11 cellular contexts compared by ENCODE assay signal in the genomic region with DNA sequence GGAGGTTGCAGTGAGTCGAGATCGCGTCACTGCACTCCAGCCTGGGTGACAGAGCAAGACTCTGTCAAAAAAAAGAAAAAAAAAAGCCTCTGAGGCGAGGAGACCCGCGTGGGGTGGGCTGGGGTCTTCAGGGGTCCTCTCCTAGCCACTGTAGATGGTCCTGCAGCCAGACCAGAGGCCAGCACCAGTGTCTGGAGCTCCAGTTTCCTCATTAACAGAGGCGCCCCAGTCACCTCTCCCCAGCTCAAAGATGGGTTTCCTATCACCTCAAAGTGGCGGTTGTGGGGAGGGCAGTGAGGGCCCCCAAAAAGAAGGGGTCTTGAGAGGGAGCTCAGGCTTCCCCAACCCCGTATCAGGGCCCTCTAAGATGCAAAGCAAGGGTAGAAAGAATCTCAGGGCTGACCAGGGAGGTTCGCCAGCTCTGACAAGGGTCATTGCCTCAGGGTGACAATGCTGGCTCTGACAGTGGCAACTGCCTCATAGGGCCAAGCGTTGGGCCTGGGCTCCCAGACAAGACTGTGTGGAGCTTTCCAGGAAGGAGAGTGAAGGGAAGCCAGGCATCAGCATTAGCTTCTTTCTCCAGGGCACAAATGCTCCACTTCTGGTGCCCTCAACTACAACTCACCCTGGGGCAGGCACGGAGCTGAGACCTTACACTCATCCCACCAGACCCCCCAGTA. TPM values are rescaled to one million over a fixed set of nuclear protein-coding genes. Genes with fewer than 3 reads are reported as not detected.
DNase-seq lines count a peak whose midpoint lies in the region; ATAC-seq and TF ChIP-seq lines count a peak whose summit lies in the region.
"Had no signal": no experiment of that assay in that cellular context is flagged by ENCODE, and none has a peak within 500 bp of the region (broad histone marks: within the 10 kb centered on the region; RNA-seq: fewer than 3 reads in every experiment).

No MANE protein-coding gene starts in this region.

- H3K27ac ChIP-seq in HCT116 (ENCODE audit: low read depth, low read length) = no peak overlapping the region
- peak overlapping the region in 9 of 10 donors; percentile 32 to 93 (median 69) for H3K27ac ChIP-seq in heart right ventricle
- H3K27ac ChIP-seq: KMS-11, VCaP had no signal

- peaks cover 22% of the 10 kb centered on the region for H3K79me2 ChIP-seq in HCT116 (ENCODE audit: insufficient read depth, low read length)

- no peak for TF ChIP-seq POLR2A in HCT116 (IDR thresholded peaks at IDR 0.05; ENCODE audit: borderline replicate concordance, extremely low read depth, insufficient read depth, insufficient read length)

- no TSS peak for BruUV-seq in HCT116 (replicated peaks; lab: Mats Ljungman, UMichigan)

- H3K27ac Mint-ChIP-seq in activated B cell treated with CpG ODN at 0.5 μM for 24 hours = peak overlapping the region; percentile 86

- CTCF ChIA-PET in HCT116 (lab: Charles Lee) = no interaction called here
- CTCF ChIA-PET in activated B cell treated with CpG ODN at 0.5 μM for 24 hours (lab: Charles Lee) = interaction anchor here (0.9 to 4.5 kb wide), 2 partner anchors 13 to 50 kb away, joined by 3 to 48 read pairs; partner anchors contain the start of gene STK10

- peaks cover 57% of the 10 kb centered on the region for H3K36me3 Mint-ChIP-seq in activated B cell treated with CpG ODN at 0.5 μM for 24 hours (ENCODE audit: low read depth)

- TF ChIP-seq RAD21 in HCT116 (IDR thresholded peaks at IDR 0.05; ENCODE audit: low read depth) = no peak

- H3K4me2 ChIP-seq in HCT116 (ENCODE audit: low read length) = peak overlapping the region; percentile 72

- H3K27me3 Mint-ChIP-seq in activated B cell treated with CpG ODN at 0.5 μM for 24 hours = no peaks in the 10 kb centered on the region

- H3K36me3 ChIP-seq in HCT116 (ENCODE audit: control insufficient read depth in 1 of 2, insufficient read depth in 2 of 2, low read length in 2 of 2) (no peaks in the 10 kb centered on the region), heart right ventricle (peaks cover 0 to 28% (median 0%) of the 10 kb centered on the region in 9 donors)

- H3K4me3 ChIP-seq in HCT116 (replicated peaks in 1 of 2; ENCODE audit: low read depth in 1 of 2, low read length in 2 of 2) (no peak overlapping the region), heart right ventricle (no peak overlapping the region)

- no peak for ATAC-seq in HCT116
- ATAC-seq in activated B cell treated with CpG ODN at 0.5 μM for 24 hours (ENCODE audit: low read depth) = no peak
- peak; percentile 53 to 79 (median 62) for ATAC-seq in heart right ventricle

- 69 to 78% methylated on average over 12 of the region's 12 CpGs for WGBS in heart right ventricle, 2 donors

- H3K4me1 Mint-ChIP-seq in activated B cell treated with CpG ODN at 0.5 μM for 24 hours = peaks cover 91% of the 10 kb centered on the region

- peak overlapping the region; percentile 85 for H3K4me3 Mint-ChIP-seq in activated B cell treated with CpG ODN at 0.5 μM for 24 hours

- no peaks in the 10 kb centered on the region for H4K20me1 ChIP-seq in HCT116 (ENCODE audit: insufficient read depth)

- no peaks in the 10 kb centered on the region for H3K9me2 ChIP-seq in HCT116 (ENCODE audit: insufficient read depth)

- no peak for DNase-seq in HCT116 (ENCODE audit: low read depth, low spot score)
- no peak for DNase-seq in activated B cell treated with CpG ODN at 0.5 μM for 24 hours
- DNase-seq in heart right ventricle = peak; percentile 56 to 61
- DNase-seq in posterior vena cava (ENCODE audit: low spot score) = peak; percentile 58
- DNase-seq in GF-D8 (lab: John Stamatoyannopoulos, UW) = no peak
- DNase-seq in T-helper 9 cell = no peak
- DNase-seq in DMS153 (lab: John Stamatoyannopoulos, UW) = no peak
- DNase-seq in CD1c-positive myeloid dendritic cell (ENCODE audit: extremely low spot score) = no peak
- DNase-seq: NCI-H748 treated with DMSO at 0.1 percent for 48 hours had no signal

- TF ChIP-seq CTCF in HCT116 (IDR thresholded peaks at IDR 0.05 in 2 of 3, conservative IDR thresholded peaks at IDR 0.05 in 1 of 3; ENCODE audit: borderline replicate concordance in 1 of 3, insufficient read depth in 1 of 3, low read depth in 2 of 3, low read length in 2 of 3) = no peak
- no peak for TF ChIP-seq CTCF in activated B cell treated with CpG ODN at 0.5 μM for 24 hours (IDR thresholded peaks at IDR 0.05)
- no peak for TF ChIP-seq CTCF in heart right ventricle (IDR thresholded peaks at IDR 0.05)

- no peaks in the 10 kb centered on the region for H3K9me3 Mint-ChIP-seq in activated B cell treated with CpG ODN at 0.5 μM for 24 hours

- intact Hi-C loops in HCT116 (cut with micrococcal nuclease) = no loop called here
- intact Hi-C loops in activated B cell treated with CpG ODN at 0.5 μM for 24 hours (cut with micrococcal nuclease) = no loop called here
- intact Hi-C loops in heart right ventricle (cut with DNase I) = no loop called here
- intact Hi-C loops in posterior vena cava (cut with DNase I) = loop anchor here in 1 of 2 donors (1.0 kb wide), 1 partner anchor 17 kb away; no protein-coding TSS in a partner anchor

- RAD21 ChIA-PET in HCT116 (lab: Charles Lee; ENCODE audit: low non-redundant PET in 1 of 2, low total read pairs in 2 of 2, uncharacterized antibody in 2 of 2, unreplicated experiment in 2 of 2) = interaction anchor here in 1 of 2 experiments (0.7 kb wide), 1 partner anchor 11 kb away, joined by 3 read pairs; no protein-coding TSS in a partner anchor

- H3K27me3 ChIP-seq in HCT116 (ENCODE audit: insufficient read depth, low read length) (no peaks in the 10 kb centered on the region), heart right ventricle (no peaks in the 10 kb centered on the region)

- no peak overlapping the region for H3K9ac ChIP-seq in HCT116 (ENCODE audit: low read length)
- H3K9ac ChIP-seq: KMS-11 had no signal

- no peak overlapping the region for H2AFZ ChIP-seq in HCT116 (ENCODE audit: low read depth, low read length, poor library complexity, severe bottlenecking)

- POLR2A ChIA-PET in HCT116 (lab: Charles Lee) = no interaction called here
- POLR2A ChIA-PET in activated B cell treated with CpG ODN at 0.5 μM for 24 hours (lab: Charles Lee) = interaction anchor here (0.6 to 5.9 kb wide), 4 partner anchors 12 to 62 kb away, joined by 5 to 184 read pairs (median 52); partner anchors contain the start of gene STK10

- no peaks in the 10 kb centered on the region for H3K9me3 ChIP-seq in HCT116 (ENCODE audit: control insufficient read depth in 1 of 2, insufficient read depth in 1 of 2, low read depth in 1 of 2, low read length in 2 of 2)
- H3K9me3 ChIP-seq in heart right ventricle = no peaks in the 10 kb centered on the region

- H3K4me1 ChIP-seq in HCT116 (ENCODE audit: control insufficient read depth in 1 of 2, insufficient read depth in 2 of 2, low read length in 2 of 2) = peaks cover 25 to 42% of the 10 kb centered on the region in 2 experiments
- peaks cover 18 to 100% (median 60%) of the 10 kb centered on the region in 9 donors for H3K4me1 ChIP-seq in heart right ventricle

TF ChIP-seq in HCT116, 20 proteins besides CTCF, POLR2A, EP300 and RAD21:
- TF ChIP-seq SRF (IDR thresholded peaks at IDR 0.05; ENCODE audit: low read depth) (no peak), CEBPB (IDR thresholded peaks at IDR 0.05; ENCODE audit: low read depth) (no peak)
TF ChIP-seq in HCT116: peak in this region for 0.

RNA-seq across cellular contexts. Expression of gene STK10, which starts 15.0 kb away (rescaled TPM):
- 22.9 TPM for total RNA-seq in HCT116 (2021; ENCODE audit: unreplicated experiment)
- 14.5 and 15.3 TPM in 2 replicates for polyA plus RNA-seq in HCT116 (2012)
- total RNA-seq in activated B cell treated with CpG ODN at 0.5 μM for 24 hours = 233 and 276 TPM in 2 replicates
- 10 to 100 TPM in 5 of 10 donors, 1 to 10 TPM in 5; 5.6 to 22.3 (median 9.8) TPM for total RNA-seq in heart right ventricle
- 10 to 100 TPM in 1 of 2 donors, 1 to 10 TPM in 1; 9.3 to 10.8 TPM for polyA plus RNA-seq in heart right ventricle
- total RNA-seq in posterior vena cava = 10 to 100 TPM; 25.2 to 33.6 TPM

RNA-seq across cellular contexts. Expression of gene EFCAB9, which starts 20.9 kb away (rescaled TPM):
- not detected for total RNA-seq in HCT116 (2021; ENCODE audit: unreplicated experiment)
- polyA plus RNA-seq in HCT116 (2012) = not detected in 2 replicates
- total RNA-seq in activated B cell treated with CpG ODN at 0.5 μM for 24 hours = not detected in 2 replicates
- total RNA-seq in heart right ventricle = not detected
- not detected for polyA plus RNA-seq in heart right ventricle
- total RNA-seq in posterior vena cava = not detected

Comparison
In these comparisons a context has a peak if more than half of its experiments do, and no peak if none do; other contexts are left out.
1. ATAC-seq: peak in heart right ventricle (8 of 8); none in HCT116 (single experiment) and activated B cell treated with CpG ODN at 0.5 μM for 24 hours (single experiment).
2. DNase-seq: peak in heart right ventricle (2 of 2) and posterior vena cava (single experiment); none in HCT116 (single experiment), activated B cell treated with CpG ODN at 0.5 μM for 24 hours (single experiment), GF-D8 (single experiment), T-helper 9 cell (single experiment), DMS153 (single experiment) and CD1c-positive myeloid dendritic cell (single experiment).